ENCODE assay signal across 11 cellular contexts in genomic region chr17:79799538-79800324, GRCh38. TPM values are rescaled to one million over a fixed set of nuclear protein-coding genes. Genes with fewer than 3 reads are reported as not detected.
A peak's percentile ranks its signal among the peaks of the same experiment; 100 is the strongest.
DNase-seq lines count a peak whose midpoint lies in the region; ATAC-seq and TF ChIP-seq lines count a peak whose summit lies in the region.
"Had no signal": no experiment of that assay in that cellular context is flagged by ENCODE, and none has a peak within 500 bp of the region (broad histone marks: within the 10 kb centered on the region; RNA-seq: fewer than 3 reads in every experiment).

No MANE protein-coding gene starts in this region.

- H3K9me3 Mint-ChIP-seq in activated naive CD4-positive, alpha-beta T cell treated with anti-CD3 and anti-CD28 coated beads, Interleukin-2, amount 50 U/mL, for 24 hours: no peaks in the 10 kb centered on the region
- H3K9me3 Mint-ChIP-seq in dendritic cell treated with granulocyte-macrophage colony-stimulating factor and Interleukin-4, amounts not matched to agents 40 ng/mL and 50 ng/mL, for 4 days: no peaks in the 10 kb centered on the region

- no TSS peak for BruUV-seq in PC-3 (replicated peaks; lab: Mats Ljungman, UMichigan)

- no peak for ATAC-seq in PC-3
- ATAC-seq in GM19397 (IDR thresholded peaks at IDR 0.05; ENCODE audit: unreplicated experiment): no peak
- ATAC-seq: sciatic nerve had no signal

- no peaks in the 10 kb centered on the region for H3K9me2 ChIP-seq in PC-3 (replicated peaks; ENCODE audit: low read length)

- H3K4me1 Mint-ChIP-seq in activated naive CD4-positive, alpha-beta T cell treated with anti-CD3 and anti-CD28 coated beads, Interleukin-2, amount 50 U/mL, for 24 hours: peaks cover 38% of the 10 kb centered on the region
- H3K4me1 Mint-ChIP-seq in dendritic cell treated with granulocyte-macrophage colony-stimulating factor and Interleukin-4, amounts not matched to agents 40 ng/mL and 50 ng/mL, for 4 days (ENCODE audit: low read depth): peaks cover 69% of the 10 kb centered on the region

- H3K27ac ChIP-seq in PC-3 (ENCODE audit: low read length) (no peak overlapping the region), thymus (ENCODE audit: low read depth) (no peak overlapping the region)
- H3K27ac ChIP-seq: left ventricle myocardium inferior had no signal

- peak overlapping the region; percentile 67 for H3K27ac Mint-ChIP-seq in activated naive CD4-positive, alpha-beta T cell treated with anti-CD3 and anti-CD28 coated beads, Interleukin-2, amount 50 U/mL, for 24 hours
- peak overlapping the region; percentile 50 for H3K27ac Mint-ChIP-seq in dendritic cell treated with granulocyte-macrophage colony-stimulating factor and Interleukin-4, amounts not matched to agents 40 ng/mL and 50 ng/mL, for 4 days

- H3K4me3 ChIP-seq in PC-3 (ENCODE audit: low read length) (peak overlapping the region; percentile 62), thymus (ENCODE audit: low read length) (peak overlapping the region; percentile 11)

- H3K4me3 Mint-ChIP-seq in activated naive CD4-positive, alpha-beta T cell treated with anti-CD3 and anti-CD28 coated beads, Interleukin-2, amount 50 U/mL, for 24 hours: peak overlapping the region; percentile 57
- H3K4me3 Mint-ChIP-seq in dendritic cell treated with granulocyte-macrophage colony-stimulating factor and Interleukin-4, amounts not matched to agents 40 ng/mL and 50 ng/mL, for 4 days: peak overlapping the region; percentile 13

- H3K36me3 Mint-ChIP-seq in activated naive CD4-positive, alpha-beta T cell treated with anti-CD3 and anti-CD28 coated beads, Interleukin-2, amount 50 U/mL, for 24 hours: no peaks in the 10 kb centered on the region
- peaks cover 12% of the 10 kb centered on the region for H3K36me3 Mint-ChIP-seq in dendritic cell treated with granulocyte-macrophage colony-stimulating factor and Interleukin-4, amounts not matched to agents 40 ng/mL and 50 ng/mL, for 4 days (ENCODE audit: low read depth)

- H3F3A ChIP-seq in PC-3 (ENCODE audit: low read length, unreplicated experiment): no peaks in the 10 kb centered on the region

- H3K9ac ChIP-seq in PC-3 (ENCODE audit: low read length): no peak overlapping the region

- peaks cover 19% of the 10 kb centered on the region for H3K79me2 ChIP-seq in PC-3 (ENCODE audit: low read length)

- H3K36me3 ChIP-seq in PC-3 (ENCODE audit: low read depth, low read length): 0 out of 2 replicates have a peak, but pooled peaks cover 3% of the 10 kb centered on the region
- H3K36me3 ChIP-seq in thymus (ENCODE audit: control insufficient read depth, insufficient read depth): peaks cover 6% of the 10 kb centered on the region

- peaks cover 45% of the 10 kb centered on the region for H3K4me1 ChIP-seq in PC-3 (ENCODE audit: insufficient read depth, low read length)
- peaks cover 54% of the 10 kb centered on the region for H3K4me1 ChIP-seq in thymus (ENCODE audit: control insufficient read depth, insufficient read depth, low read length)

- 5% methylated on average over 31 of the region's 31 CpGs for WGBS in thymus

- intact Hi-C loops in PC-3 (cut with micrococcal nuclease): loop anchor here (5.0 kb wide), 1 partner anchor 43 kb away; no protein-coding TSS in a partner anchor
- intact Hi-C loops in dendritic cell treated with granulocyte-macrophage colony-stimulating factor and Interleukin-4, amounts not matched to agents 40 ng/mL and 50 ng/mL, for 4 days (cut with micrococcal nuclease): no loop called here

- H3K27me3 ChIP-seq in PC-3 (ENCODE audit: low read length) (peaks cover 71% of the 10 kb centered on the region), thymus (ENCODE audit: control insufficient read depth, insufficient read depth) (peaks cover 75% of the 10 kb centered on the region)

- no peak overlapping the region for H2AFZ ChIP-seq in PC-3 (ENCODE audit: low read length)

- no peaks in the 10 kb centered on the region for H3K9me3 ChIP-seq in PC-3 (ENCODE audit: low read length)
- peaks cover 6% of the 10 kb centered on the region for H3K9me3 ChIP-seq in thymus (ENCODE audit: control insufficient read depth)
- H3K9me3 ChIP-seq: left ventricle myocardium inferior had no signal

- peaks cover under 1% of the 10 kb centered on the region; the same call in 1 of the 2 replicates for H4K20me1 ChIP-seq in PC-3 (ENCODE audit: low read length)

- no peak for TF ChIP-seq CTCF in PC-3 (conservative IDR thresholded peaks at IDR 0.05; ENCODE audit: low read depth, low read length)

- DNase-seq in activated naive CD4-positive, alpha-beta T cell treated with anti-CD3 and anti-CD28 coated beads, Interleukin-2, amount 50 U/mL, for 16 hours: no peak
- DNase-seq in PC-3 (no peak), NCI-H774 (lab: John Stamatoyannopoulos, UW) (no peak), NCI-H526 treated with DMSO at 0.1 percent for 48 hours (lab: John Stamatoyannopoulos, UW) (no peak)
- DNase-seq: activated CD4-positive, alpha-beta T cell treated with anti-CD3 and anti-CD28 coated beads for 1 hour; left ventricle myocardium inferior had no signal

- CTCF ChIA-PET in PC-3 (lab: Charles Lee): no interaction called here

- peaks cover 29% of the 10 kb centered on the region for H3K27me3 Mint-ChIP-seq in activated naive CD4-positive, alpha-beta T cell treated with anti-CD3 and anti-CD28 coated beads, Interleukin-2, amount 50 U/mL, for 24 hours
- peaks cover 68% of the 10 kb centered on the region for H3K27me3 Mint-ChIP-seq in dendritic cell treated with granulocyte-macrophage colony-stimulating factor and Interleukin-4, amounts not matched to agents 40 ng/mL and 50 ng/mL, for 4 days

- POLR2A ChIA-PET in PC-3 (lab: Charles Lee; ENCODE audit: unreplicated experiment): no interaction called here

- H3K4me2 ChIP-seq in PC-3 (ENCODE audit: low read length): peak overlapping the region; percentile 89

RNA-seq across cellular contexts. Expression of gene CBX8, which starts 2.9 kb away (rescaled TPM):
- total RNA-seq in PC-3 (2014; rRNA removed): 11.3 and 12.8 TPM in 2 replicates
- polyA plus RNA-seq in thymus: 12.8 TPM

RNA-seq across cellular contexts. Expression of gene CBX2, which starts 21.8 kb away (rescaled TPM):
- 39.2 and 43.9 TPM in 2 replicates for total RNA-seq in PC-3 (2014; rRNA removed)
- 4.4 TPM for polyA plus RNA-seq in thymus

RNA-seq across cellular contexts. Expression of gene CBX4, which starts 39.5 kb away (rescaled TPM):
- 53.5 and 75.4 TPM in 2 replicates for total RNA-seq in PC-3 (2014; rRNA removed)
- 32.1 TPM for polyA plus RNA-seq in thymus
